Comparison of ENCODE assay signal across 8 cellular contexts in genomic region chr17:68034452-68034776, GRCh38. TPM values are rescaled to one million over a fixed set of nuclear protein-coding genes. Genes with fewer than 3 reads are reported as not detected.
A peak's percentile ranks its signal among the peaks of the same experiment; 100 is the strongest.
DNase-seq lines count a peak whose midpoint lies in the region; ATAC-seq and TF ChIP-seq lines count a peak whose summit lies in the region.
"Had no signal": no experiment of that assay in that cellular context is flagged by ENCODE, and none has a peak within 500 bp of the region (broad histone marks: within the 10 kb centered on the region; RNA-seq: fewer than 3 reads in every experiment).

No MANE protein-coding gene starts in this region.

- no peak for DNase-seq in GM23338 (ENCODE audit: low spot score)
- DNase-seq in endodermal cell = no peak
- DNase-seq in NCI-H82 treated with DMSO at 0.1 percent for 48 hours (lab: John Stamatoyannopoulos, UW; ENCODE audit: unreplicated experiment) = no peak
- DNase-seq in activated CD4-positive, alpha-beta memory T cell treated with anti-CD3 and anti-CD28 coated beads for 36 hours = no peak
- DNase-seq: activated CD4-positive, CD25-positive, alpha-beta regulatory T cell treated with anti-CD3 and anti-CD28 coated beads, Interleukin-2, amount 50 U/mL, for 72 hours had no signal

- no peaks in the 10 kb centered on the region for H3K27me3 ChIP-seq in GM23338 (ENCODE audit: insufficient read depth)
- peaks cover 9% of the 10 kb centered on the region for H3K27me3 ChIP-seq in Loucy (ENCODE audit: insufficient read depth, low read length, poor library complexity, severe bottlenecking)
- no peaks in the 10 kb centered on the region for H3K27me3 ChIP-seq in endodermal cell (ENCODE audit: control insufficient read depth, insufficient read depth, low read length, poor library complexity, severe bottlenecking)
- H3K27me3 ChIP-seq in parathyroid adenoma (ENCODE audit: control insufficient read depth, insufficient read depth, low read length) = no peaks in the 10 kb centered on the region
- H3K27me3 ChIP-seq in gastroesophageal sphincter = no peaks in the 10 kb centered on the region

- H3K4me3 Mint-ChIP-seq in GM23338 = peak overlapping the region; percentile 55
- H3K4me3 Mint-ChIP-seq in endodermal cell = no peak overlapping the region
- no peak overlapping the region for H3K4me3 Mint-ChIP-seq in activated CD4-positive, alpha-beta memory T cell treated with anti-CD3 and anti-CD28 coated beads for 36 hours

- H3K79me2 ChIP-seq in GM23338 (replicated peaks; ENCODE audit: insufficient read depth) (peaks cover 39% of the 10 kb centered on the region), Loucy (ENCODE audit: insufficient read depth, low read length) (peaks cover 40% of the 10 kb centered on the region), parathyroid adenoma (no peaks in the 10 kb centered on the region)

- H3K9ac ChIP-seq in Loucy (ENCODE audit: low read depth, low read length, poor library complexity, severe bottlenecking) = peak overlapping the region; percentile 58
- H3K9ac ChIP-seq in endodermal cell (ENCODE audit: extremely low read depth, low read length, poor library complexity, severe bottlenecking) = no peak overlapping the region
- no peak overlapping the region for H3K9ac ChIP-seq in parathyroid adenoma

- peaks cover 41% of the 10 kb centered on the region for H3K36me3 Mint-ChIP-seq in GM23338 (ENCODE audit: low read depth)
- peaks cover 25% of the 10 kb centered on the region for H3K36me3 Mint-ChIP-seq in endodermal cell (ENCODE audit: low read depth)
- peaks cover 27% of the 10 kb centered on the region for H3K36me3 Mint-ChIP-seq in activated CD4-positive, alpha-beta memory T cell treated with anti-CD3 and anti-CD28 coated beads for 36 hours

- CTCF ChIA-PET in activated CD4-positive, alpha-beta memory T cell treated with anti-CD3 and anti-CD28 coated beads for 36 hours (lab: Charles Lee) = no interaction called here

- H3K27ac ChIP-seq in GM23338 (ENCODE audit: low read depth) (peak overlapping the region; percentile 86), endodermal cell (ENCODE audit: low read depth, low read length) (peak overlapping the region; percentile 27), parathyroid adenoma (no peak overlapping the region), gastroesophageal sphincter (no peak overlapping the region)

- no peaks in the 10 kb centered on the region for H3K9me2 ChIP-seq in GM23338 (ENCODE audit: insufficient read depth)
- no peaks in the 10 kb centered on the region for H3K9me2 ChIP-seq in Loucy (replicated peaks; ENCODE audit: low read depth, low read length)

- H2AFZ ChIP-seq in GM23338 (no peak overlapping the region), Loucy (ENCODE audit: low read length) (peak overlapping the region; percentile 65; the same call in 1 of the 2 replicates), parathyroid adenoma (peak overlapping the region; percentile 55)

- intact Hi-C loops in activated CD4-positive, alpha-beta memory T cell treated with anti-CD3 and anti-CD28 coated beads for 36 hours (cut with micrococcal nuclease) = loop anchor here (2.0 kb wide), 1 partner anchor 40 kb away; no protein-coding TSS in a partner anchor

- no peak for ATAC-seq in GM23338
- no peak for ATAC-seq in gastroesophageal sphincter

- H4K20me1 ChIP-seq in GM23338 (replicated peaks; ENCODE audit: insufficient read depth) (peaks cover 23% of the 10 kb centered on the region), Loucy (ENCODE audit: insufficient read depth, low read length, poor library complexity, severe bottlenecking) (peaks cover 36% of the 10 kb centered on the region)

- POLR2A ChIA-PET in activated CD4-positive, alpha-beta memory T cell treated with anti-CD3 and anti-CD28 coated beads for 36 hours (lab: Charles Lee) = interaction anchor here (1.5 kb wide), 1 partner anchor 41 kb away, joined by 3 read pairs; no protein-coding TSS in a partner anchor

- H3K9me3 ChIP-seq in Loucy (ENCODE audit: insufficient read depth, low read depth, low read length) = no peaks in the 10 kb centered on the region
- no peaks in the 10 kb centered on the region for H3K9me3 ChIP-seq in endodermal cell (ENCODE audit: control insufficient read depth, low read length)
- no peaks in the 10 kb centered on the region for H3K9me3 ChIP-seq in parathyroid adenoma (ENCODE audit: control insufficient read depth, low read length)
- H3K9me3 ChIP-seq in gastroesophageal sphincter = no peaks in the 10 kb centered on the region

- H3K36me3 ChIP-seq in GM23338 (ENCODE audit: insufficient read depth) = peaks cover 30% of the 10 kb centered on the region
- H3K36me3 ChIP-seq in Loucy (ENCODE audit: insufficient read depth, low read length) = peaks cover 26% of the 10 kb centered on the region; the same call in 1 of the 2 replicates
- H3K36me3 ChIP-seq in endodermal cell (ENCODE audit: control insufficient read depth, insufficient read depth, low read length) = peaks cover 28% of the 10 kb centered on the region
- H3K36me3 ChIP-seq in parathyroid adenoma (ENCODE audit: control insufficient read depth, insufficient read depth, low read length) = no peaks in the 10 kb centered on the region
- peaks cover 0 to 20% of the 10 kb centered on the region in 2 donors for H3K36me3 ChIP-seq in gastroesophageal sphincter

- H3K27ac Mint-ChIP-seq in GM23338 = peak overlapping the region; percentile 95
- peak overlapping the region; percentile 89 for H3K27ac Mint-ChIP-seq in endodermal cell
- H3K27ac Mint-ChIP-seq in activated CD4-positive, alpha-beta memory T cell treated with anti-CD3 and anti-CD28 coated beads for 36 hours = no peak overlapping the region

- no peak for TF ChIP-seq EP300 in gastroesophageal sphincter (IDR thresholded peaks at IDR 0.05)

- H3K4me2 ChIP-seq in GM23338 (peak overlapping the region; percentile 65), Loucy (ENCODE audit: low read depth, low read length, poor library complexity, severe bottlenecking) (peak overlapping the region; percentile 76), parathyroid adenoma (ENCODE audit: low read length) (peak overlapping the region; percentile 50)

- H3K4me1 ChIP-seq in GM23338 (ENCODE audit: insufficient read depth) (peaks cover 16% of the 10 kb centered on the region), Loucy (ENCODE audit: insufficient read depth, low read length, poor library complexity, severe bottlenecking) (peaks cover 30% of the 10 kb centered on the region), endodermal cell (ENCODE audit: control insufficient read depth, insufficient read depth, low read length) (peaks cover 2% of the 10 kb centered on the region), parathyroid adenoma (no peaks in the 10 kb centered on the region), gastroesophageal sphincter (peaks cover 0 to 13% (median 0%) of the 10 kb centered on the region in 3 donors)

- no peak for TF ChIP-seq POLR2A in gastroesophageal sphincter (IDR thresholded peaks at IDR 0.05)

- WGBS in endodermal cell (ENCODE audit: insufficient coverage in 1 of 2, insufficient read length in 1 of 2), 2 experiments = 50% methylated on average over 1 of the region's 1 CpG; no CpG with 5 or more reads in 1 of the 2 experiments
- 44 to 67% methylated on average over 1 of the region's 1 CpG for WGBS in gastroesophageal sphincter (ENCODE audit: low coverage in 1 of 2), 2 donors

- peaks cover 28% of the 10 kb centered on the region for H3K4me1 Mint-ChIP-seq in GM23338
- H3K4me1 Mint-ChIP-seq in endodermal cell = peaks cover 22% of the 10 kb centered on the region
- H3K4me1 Mint-ChIP-seq in activated CD4-positive, alpha-beta memory T cell treated with anti-CD3 and anti-CD28 coated beads for 36 hours (ENCODE audit: low read depth) = peaks cover 21% of the 10 kb centered on the region

- TF ChIP-seq CTCF in GM23338 (conservative IDR thresholded peaks at IDR 0.05; ENCODE audit: low read depth in 2 of 2) = no peak
- no peak for TF ChIP-seq CTCF in Loucy (conservative IDR thresholded peaks at IDR 0.05; ENCODE audit: low read length)
- TF ChIP-seq CTCF in endodermal cell (conservative IDR thresholded peaks at IDR 0.05) = no peak
- no peak for TF ChIP-seq CTCF in parathyroid adenoma (IDR thresholded peaks at IDR 0.05)
- no peak for TF ChIP-seq CTCF in gastroesophageal sphincter (IDR thresholded peaks at IDR 0.05)

- H3K4me3 ChIP-seq in GM23338 (peak overlapping the region; percentile 21), Loucy (ENCODE audit: low read length, poor library complexity, severe bottlenecking) (peak overlapping the region; percentile 72), endodermal cell (ENCODE audit: low read length) (peak overlapping the region; percentile 28), parathyroid adenoma (ENCODE audit: low read depth, low read length) (no peak overlapping the region), gastroesophageal sphincter (no peak overlapping the region)

- H3K27me3 Mint-ChIP-seq in GM23338 (ENCODE audit: insufficient read depth, low read depth, poor library complexity) (peaks cover 19% of the 10 kb centered on the region), endodermal cell (ENCODE audit: insufficient read depth) (no peaks in the 10 kb centered on the region)
- H3K27me3 Mint-ChIP-seq in activated CD4-positive, alpha-beta memory T cell treated with anti-CD3 and anti-CD28 coated beads for 36 hours = no peaks in the 10 kb centered on the region

- no peaks in the 10 kb centered on the region for H3K9me3 Mint-ChIP-seq in GM23338
- no peaks in the 10 kb centered on the region for H3K9me3 Mint-ChIP-seq in endodermal cell
- no peaks in the 10 kb centered on the region for H3K9me3 Mint-ChIP-seq in activated CD4-positive, alpha-beta memory T cell treated with anti-CD3 and anti-CD28 coated beads for 36 hours

- H3F3A ChIP-seq in GM23338 (replicated peaks; ENCODE audit: low read depth) (peaks cover 20% of the 10 kb centered on the region; the same call in 1 of the 2 replicates), Loucy (ENCODE audit: low read depth) (no peaks in the 10 kb centered on the region)

TF ChIP-seq in GM23338, 12 proteins besides CTCF, POLR2A, EP300 and RAD21 (continues in another document):
- no peak for TF ChIP-seq POLR2AphosphoS5 (IDR thresholded peaks at IDR 0.05; ENCODE audit: low read depth)

RNA-seq across cellular contexts. Expression of gene KPNA2, which starts 1.1 kb away (rescaled TPM):
- 442 and 468 TPM in 2 replicates for total RNA-seq in GM23338 (2014; rRNA removed; shearing (Covaris generic))
- 364 and 375 TPM in 2 replicates for polyA plus RNA-seq in GM23338 (2016; fragmentation: Nextera tagmentation; extraction: Ambion mirVana)
- total RNA-seq in endodermal cell (100 to 1,000 TPM; 248 to 310 TPM), gastroesophageal sphincter (10 to 100 TPM; 15.7 to 34.7 (median 21.0) TPM)
- 444 TPM for polyA plus RNA-seq in endodermal cell (2013, experiment 1 of 2)
- polyA plus RNA-seq in endodermal cell (2013, experiment 2 of 2) = 412 TPM
- 100 to 1,000 TPM; 225 to 229 TPM for total RNA-seq in activated CD4-positive, alpha-beta memory T cell treated with anti-CD3 and anti-CD28 coated beads for 36 hours

RNA-seq across cellular contexts. Expression of gene C17orf58, which starts 38.1 kb away (rescaled TPM):
- 30.9 and 42.3 TPM in 2 replicates for total RNA-seq in GM23338 (2014; rRNA removed; shearing (Covaris generic))
- 35.0 and 35.8 TPM in 2 replicates for polyA plus RNA-seq in GM23338 (2016; fragmentation: Nextera tagmentation; extraction: Ambion mirVana)
- total RNA-seq in endodermal cell (10 to 100 TPM; 14.0 to 14.1 TPM), gastroesophageal sphincter (10 to 100 TPM in 1 of 4 donors, 1 to 10 TPM in 3; 5.3 to 17.8 (median 7.3) TPM)
- 24.2 TPM for polyA plus RNA-seq in endodermal cell (2013, experiment 1 of 2)
- polyA plus RNA-seq in endodermal cell (2013, experiment 2 of 2) = 20.7 TPM
- 10 to 100 TPM; 29.8 to 31.1 TPM for total RNA-seq in activated CD4-positive, alpha-beta memory T cell treated with anti-CD3 and anti-CD28 coated beads for 36 hours

Comparison
In these comparisons a context has a peak if more than half of its experiments do, and no peak if none do; other contexts are left out.
1. H3K27ac ChIP-seq: peak in GM23338 (single experiment) and endodermal cell (single experiment); none in parathyroid adenoma (single experiment) and gastroesophageal sphincter (0 of 4).
2. H3K4me3 ChIP-seq: peak in GM23338 (single experiment), Loucy (single experiment) and endodermal cell (single experiment); none in parathyroid adenoma (single experiment) and gastroesophageal sphincter (0 of 2).
3. RNA of gene KPNA2, which starts 1.1 kb away (total RNA-seq): 442 to 468 TPM in GM23338, 248 to 310 TPM in endodermal cell and 225 to 229 TPM in activated CD4-positive, alpha-beta memory T cell treated with anti-CD3 and anti-CD28 coated beads for 36 hours; 15.7 to 34.7 TPM in gastroesophageal sphincter; every median in the first group is over 4 times any median in the second.
4. Peak in every context shown above with its lines, with median percentiles within 50 percentile points of each other: H3K4me2 ChIP-seq.